In the genomic region with DNA sequence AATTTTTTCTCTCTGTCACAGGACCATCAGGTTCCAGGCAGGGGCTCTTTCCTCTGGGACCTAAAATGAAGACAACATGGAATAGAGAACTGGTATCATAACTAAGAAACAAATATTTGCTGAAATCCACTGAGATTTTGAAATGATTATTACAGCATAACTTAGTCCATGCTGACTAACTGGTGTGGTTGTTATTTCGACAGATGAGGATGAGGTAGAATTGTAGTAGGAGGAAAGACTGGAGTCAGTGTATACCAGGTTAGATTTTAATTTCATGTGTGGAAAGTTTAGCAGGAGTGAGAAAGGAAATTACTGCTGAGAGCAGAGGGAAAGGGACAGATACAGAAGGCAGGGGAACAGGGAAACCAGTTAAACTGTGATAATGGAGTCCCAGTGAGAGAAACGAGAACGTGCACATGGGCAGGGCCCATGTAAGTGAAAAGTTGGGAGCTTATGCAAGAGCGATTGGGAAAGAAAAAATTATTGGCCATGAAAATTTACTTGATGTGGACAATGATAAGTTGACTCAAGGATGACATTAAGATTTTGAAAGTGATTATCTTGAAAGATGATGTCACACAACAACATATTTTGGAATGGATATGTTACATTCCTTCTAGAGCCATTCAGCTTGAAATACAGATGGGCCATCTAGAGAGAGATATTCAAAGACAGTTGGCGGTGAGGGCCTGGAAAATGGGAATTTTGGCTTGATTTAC, we compare ENCODE assay signal across 2 cellular contexts.
TF ChIP-seq lines count a peak whose summit lies in the region.

No MANE protein-coding gene starts in this region.

TF ChIP-seq in GM23338, 12 proteins besides CTCF, POLR2A, EP300 and RAD21 (continued from another document):
- TF ChIP-seq, protein P1, sequence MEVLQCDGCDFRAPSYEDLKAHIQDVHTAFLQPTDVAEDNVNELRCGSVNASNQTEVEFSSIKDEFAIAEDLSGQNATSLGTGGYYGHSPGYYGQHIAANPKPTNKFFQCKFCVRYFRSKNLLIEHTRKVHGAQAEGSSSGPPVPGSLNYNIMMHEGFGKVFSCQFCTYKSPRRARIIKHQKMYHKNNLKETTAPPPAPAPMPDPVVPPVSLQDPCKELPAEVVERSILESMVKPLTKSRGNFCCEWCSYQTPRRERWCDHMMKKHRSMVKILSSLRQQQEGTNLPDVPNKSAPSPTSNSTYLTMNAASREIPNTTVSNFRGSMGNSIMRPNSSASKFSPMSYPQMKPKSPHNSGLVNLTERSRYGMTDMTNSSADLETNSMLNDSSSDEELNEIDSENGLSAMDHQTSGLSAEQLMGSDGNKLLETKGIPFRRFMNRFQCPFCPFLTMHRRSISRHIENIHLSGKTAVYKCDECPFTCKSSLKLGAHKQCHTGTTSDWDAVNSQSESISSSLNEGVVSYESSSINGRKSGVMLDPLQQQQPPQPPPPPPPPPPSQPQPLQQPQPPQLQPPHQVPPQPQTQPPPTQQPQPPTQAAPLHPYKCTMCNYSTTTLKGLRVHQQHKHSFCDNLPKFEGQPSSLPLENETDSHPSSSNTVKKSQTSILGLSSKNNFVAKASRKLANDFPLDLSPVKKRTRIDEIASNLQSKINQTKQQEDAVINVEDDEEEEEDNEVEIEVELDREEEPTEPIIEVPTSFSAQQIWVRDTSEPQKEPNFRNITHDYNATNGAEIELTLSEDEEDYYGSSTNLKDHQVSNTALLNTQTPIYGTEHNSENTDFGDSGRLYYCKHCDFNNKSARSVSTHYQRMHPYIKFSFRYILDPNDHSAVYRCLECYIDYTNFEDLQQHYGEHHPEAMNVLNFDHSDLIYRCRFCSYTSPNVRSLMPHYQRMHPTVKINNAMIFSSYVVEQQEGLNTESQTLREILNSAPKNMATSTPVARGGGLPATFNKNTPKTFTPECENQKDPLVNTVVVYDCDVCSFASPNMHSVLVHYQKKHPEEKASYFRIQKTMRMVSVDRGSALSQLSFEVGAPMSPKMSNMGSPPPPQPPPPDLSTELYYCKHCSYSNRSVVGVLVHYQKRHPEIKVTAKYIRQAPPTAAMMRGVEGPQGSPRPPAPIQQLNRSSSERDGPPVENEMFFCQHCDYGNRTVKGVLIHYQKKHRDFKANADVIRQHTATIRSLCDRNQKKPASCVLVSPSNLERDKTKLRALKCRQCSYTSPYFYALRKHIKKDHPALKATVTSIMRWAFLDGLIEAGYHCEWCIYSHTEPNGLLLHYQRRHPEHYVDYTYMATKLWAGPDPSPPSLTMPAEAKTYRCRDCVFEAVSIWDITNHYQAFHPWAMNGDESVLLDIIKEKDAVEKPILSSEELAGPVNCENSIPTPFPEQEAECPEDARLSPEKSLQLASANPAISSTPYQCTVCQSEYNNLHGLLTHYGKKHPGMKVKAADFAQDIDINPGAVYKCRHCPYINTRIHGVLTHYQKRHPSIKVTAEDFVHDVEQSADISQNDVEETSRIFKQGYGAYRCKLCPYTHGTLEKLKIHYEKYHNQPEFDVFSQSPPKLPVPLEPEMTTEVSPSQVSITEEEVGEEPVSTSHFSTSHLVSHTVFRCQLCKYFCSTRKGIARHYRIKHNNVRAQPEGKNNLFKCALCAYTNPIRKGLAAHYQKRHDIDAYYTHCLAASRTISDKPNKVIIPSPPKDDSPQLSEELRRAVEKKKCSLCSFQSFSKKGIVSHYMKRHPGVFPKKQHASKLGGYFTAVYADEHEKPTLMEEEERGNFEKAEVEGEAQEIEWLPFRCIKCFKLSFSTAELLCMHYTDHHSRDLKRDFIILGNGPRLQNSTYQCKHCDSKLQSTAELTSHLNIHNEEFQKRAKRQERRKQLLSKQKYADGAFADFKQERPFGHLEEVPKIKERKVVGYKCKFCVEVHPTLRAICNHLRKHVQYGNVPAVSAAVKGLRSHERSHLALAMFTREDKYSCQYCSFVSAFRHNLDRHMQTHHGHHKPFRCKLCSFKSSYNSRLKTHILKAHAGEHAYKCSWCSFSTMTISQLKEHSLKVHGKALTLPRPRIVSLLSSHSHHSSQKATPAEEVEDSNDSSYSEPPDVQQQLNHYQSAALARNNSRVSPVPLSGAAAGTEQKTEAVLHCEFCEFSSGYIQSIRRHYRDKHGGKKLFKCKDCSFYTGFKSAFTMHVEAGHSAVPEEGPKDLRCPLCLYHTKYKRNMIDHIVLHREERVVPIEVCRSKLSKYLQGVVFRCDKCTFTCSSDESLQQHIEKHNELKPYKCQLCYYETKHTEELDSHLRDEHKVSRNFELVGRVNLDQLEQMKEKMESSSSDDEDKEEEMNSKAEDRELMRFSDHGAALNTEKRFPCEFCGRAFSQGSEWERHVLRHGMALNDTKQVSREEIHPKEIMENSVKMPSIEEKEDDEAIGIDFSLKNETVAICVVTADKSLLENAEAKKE (CRISPR knock-in tag; IDR thresholded peaks at IDR 0.05) = no peak
- TF ChIP-seq EZH2phosphoT487 (IDR thresholded peaks at IDR 0.05; ENCODE audit: unreplicated experiment) = no peak
- no peak for TF ChIP-seq STAT1 (IDR thresholded peaks at IDR 0.05; ENCODE audit: unreplicated experiment)
- TF ChIP-seq ZNF331 (CRISPR knock-in tag; IDR thresholded peaks at IDR 0.05; ENCODE audit: low read depth) = no peak
- TF ChIP-seq JUNB (IDR thresholded peaks at IDR 0.05; ENCODE audit: unreplicated experiment) = no peak
- no peak for TF ChIP-seq NANOG (IDR thresholded peaks at IDR 0.05; ENCODE audit: borderline replicate concordance)
TF ChIP-seq in GM23338: peak in this region for 0.

TF ChIP-seq in SK-N-SH treated with all-trans-retinoic acid at 6 μM for 48 hours, 23 proteins besides CTCF, POLR2A, EP300 and RAD21 (continued from another document):
- no peak for TF ChIP-seq ZNF70 (CRISPR knock-in tag; IDR thresholded peaks at IDR 0.05)
- no peak for TF ChIP-seq SNAI2 (CRISPR knock-in tag; IDR thresholded peaks at IDR 0.05)
- TF ChIP-seq, protein P2, sequence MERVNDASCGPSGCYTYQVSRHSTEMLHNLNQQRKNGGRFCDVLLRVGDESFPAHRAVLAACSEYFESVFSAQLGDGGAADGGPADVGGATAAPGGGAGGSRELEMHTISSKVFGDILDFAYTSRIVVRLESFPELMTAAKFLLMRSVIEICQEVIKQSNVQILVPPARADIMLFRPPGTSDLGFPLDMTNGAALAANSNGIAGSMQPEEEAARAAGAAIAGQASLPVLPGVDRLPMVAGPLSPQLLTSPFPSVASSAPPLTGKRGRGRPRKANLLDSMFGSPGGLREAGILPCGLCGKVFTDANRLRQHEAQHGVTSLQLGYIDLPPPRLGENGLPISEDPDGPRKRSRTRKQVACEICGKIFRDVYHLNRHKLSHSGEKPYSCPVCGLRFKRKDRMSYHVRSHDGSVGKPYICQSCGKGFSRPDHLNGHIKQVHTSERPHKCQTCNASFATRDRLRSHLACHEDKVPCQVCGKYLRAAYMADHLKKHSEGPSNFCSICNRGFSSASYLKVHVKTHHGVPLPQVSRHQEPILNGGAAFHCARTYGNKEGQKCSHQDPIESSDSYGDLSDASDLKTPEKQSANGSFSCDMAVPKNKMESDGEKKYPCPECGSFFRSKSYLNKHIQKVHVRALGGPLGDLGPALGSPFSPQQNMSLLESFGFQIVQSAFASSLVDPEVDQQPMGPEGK (CRISPR knock-in tag; IDR thresholded peaks at IDR 0.05; ENCODE audit: borderline replicate concordance) = no peak
- no peak for TF ChIP-seq ZFP3 (CRISPR knock-in tag; IDR thresholded peaks at IDR 0.05)
- no peak for TF ChIP-seq ZNF565 (CRISPR knock-in tag; conservative IDR thresholded peaks at IDR 0.05; ENCODE audit: low read depth)
- TF ChIP-seq, protein P3, sequence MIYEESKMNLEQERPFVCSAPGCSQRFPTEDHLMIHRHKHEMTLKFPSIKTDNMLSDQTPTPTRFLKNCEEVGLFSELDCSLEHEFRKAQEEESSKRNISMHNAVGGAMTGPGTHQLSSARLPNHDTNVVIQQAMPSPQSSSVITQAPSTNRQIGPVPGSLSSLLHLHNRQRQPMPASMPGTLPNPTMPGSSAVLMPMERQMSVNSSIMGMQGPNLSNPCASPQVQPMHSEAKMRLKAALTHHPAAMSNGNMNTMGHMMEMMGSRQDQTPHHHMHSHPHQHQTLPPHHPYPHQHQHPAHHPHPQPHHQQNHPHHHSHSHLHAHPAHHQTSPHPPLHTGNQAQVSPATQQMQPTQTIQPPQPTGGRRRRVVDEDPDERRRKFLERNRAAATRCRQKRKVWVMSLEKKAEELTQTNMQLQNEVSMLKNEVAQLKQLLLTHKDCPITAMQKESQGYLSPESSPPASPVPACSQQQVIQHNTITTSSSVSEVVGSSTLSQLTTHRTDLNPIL (CRISPR knock-in tag; IDR thresholded peaks at IDR 0.05; ENCODE audit: low read depth) = no peak
- no peak for TF ChIP-seq GLIS3 (CRISPR knock-in tag; IDR thresholded peaks at IDR 0.05)
- TF ChIP-seq ZNF8 (CRISPR knock-in tag; IDR thresholded peaks at IDR 0.05) = no peak
